In the genomic region with DNA sequence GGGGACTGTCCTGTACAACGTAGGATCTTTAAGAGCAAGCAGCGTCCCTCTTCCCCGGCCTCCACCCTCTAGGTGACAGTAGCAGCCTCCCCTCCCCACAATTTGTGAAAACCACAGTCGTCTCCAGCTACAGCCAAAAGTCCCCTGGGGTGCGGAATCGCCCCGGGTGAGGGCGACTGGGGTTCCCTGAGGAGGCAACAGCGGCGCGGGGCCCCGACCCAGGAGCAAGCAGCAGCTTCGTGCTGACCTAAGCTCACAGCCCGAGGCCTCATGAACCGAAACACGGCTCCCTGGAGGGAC, we compare ENCODE assay signal across 8 cellular contexts. TPM values are rescaled to one million over a fixed set of nuclear protein-coding genes. Genes with fewer than 3 reads are reported as not detected.
DNase-seq lines count a peak whose midpoint lies in the region; ATAC-seq and TF ChIP-seq lines count a peak whose summit lies in the region.

No MANE protein-coding gene starts in this region.

- TF ChIP-seq POLR2A in heart left ventricle (IDR thresholded peaks at IDR 0.05) = no peak

- H3K4me1 Mint-ChIP-seq in activated naive CD8-positive, alpha-beta T cell treated with anti-CD3 and anti-CD28 coated beads, Interleukin-2, amount 50 U/mL, for 24 hours = peaks cover 16% of the 10 kb centered on the region

- H3K27me3 Mint-ChIP-seq in activated naive CD8-positive, alpha-beta T cell treated with anti-CD3 and anti-CD28 coated beads, Interleukin-2, amount 50 U/mL, for 24 hours = no peaks in the 10 kb centered on the region

- TF ChIP-seq CTCF in heart left ventricle (IDR thresholded peaks at IDR 0.05) (no peak), kidney epithelial cell (IDR thresholded peaks at IDR 0.05; ENCODE audit: insufficient read depth, low read length, poor library complexity, severe bottlenecking) (no peak), tibial artery (IDR thresholded peaks at IDR 0.05) (no peak)

- peak overlapping the region; percentile 74 to 98 (median 90) for H3K4me3 ChIP-seq in heart left ventricle
- H3K4me3 ChIP-seq in kidney epithelial cell (ENCODE audit: low read depth, low read length) = peak overlapping the region; percentile 84
- H3K4me3 ChIP-seq in tibial artery = peak overlapping the region; percentile 61 to 90

- ATAC-seq in heart left ventricle = peak in 2 of 4 donors; percentile 1 to 4
- no peak for ATAC-seq in left ventricle myocardium superior
- peak; percentile 13 for ATAC-seq in HG03342 (IDR thresholded peaks at IDR 0.05; ENCODE audit: unreplicated experiment)
- peak; percentile 4 for ATAC-seq in activated naive CD8-positive, alpha-beta T cell treated with anti-CD3 and anti-CD28 coated beads, Interleukin-2, amount 50 U/mL, for 24 hours

- H3K27ac Mint-ChIP-seq in activated naive CD8-positive, alpha-beta T cell treated with anti-CD3 and anti-CD28 coated beads, Interleukin-2, amount 50 U/mL, for 24 hours = peak overlapping the region; percentile 74

- H3K27me3 ChIP-seq in heart left ventricle (no peaks in the 10 kb centered on the region), kidney epithelial cell (ENCODE audit: control insufficient read depth, insufficient read depth, low read length) (no peaks in the 10 kb centered on the region), tibial artery (no peaks in the 10 kb centered on the region)

- H3K36me3 ChIP-seq in heart left ventricle (peaks cover 0 to 37% (median 17%) of the 10 kb centered on the region in 9 donors), kidney epithelial cell (ENCODE audit: control insufficient read depth, insufficient read depth, low read length) (peaks cover 1% of the 10 kb centered on the region), tibial artery (peaks cover 4 to 38% (median 35%) of the 10 kb centered on the region in 3 donors)

- 0 to 1% (median 0%) methylated on average over 14 to 16 of the region's 16 CpGs for WGBS in heart left ventricle, 4 donors

- H3K27ac ChIP-seq in heart left ventricle = peak overlapping the region; percentile 31 to 98 (median 94)
- peak overlapping the region; percentile 86 to 96 for H3K27ac ChIP-seq in tibial artery

- intact Hi-C loops in heart left ventricle (cut with DNase I) = loop anchor here in 1 of 10 donors (10.0 kb wide), 1 partner anchor 1767 kb away; the partner anchor contains the start of gene ZNF557
- intact Hi-C loops in left ventricle myocardium superior (cut with micrococcal nuclease) = no loop called here
- intact Hi-C loops in tibial artery (cut with DNase I; ENCODE audit: low total_unique reads) = no loop called here

- H3K9me3 ChIP-seq in heart left ventricle (peaks cover 0 to 6% (median 0%) of the 10 kb centered on the region in 12 donors), tibial artery (no peaks in the 10 kb centered on the region)

- H3K4me3 Mint-ChIP-seq in activated naive CD8-positive, alpha-beta T cell treated with anti-CD3 and anti-CD28 coated beads, Interleukin-2, amount 50 U/mL, for 24 hours = peak overlapping the region; percentile 82

- DNase-seq in heart left ventricle = no peak
- no peak for DNase-seq in left ventricle myocardium superior
- no peak for DNase-seq in activated naive CD8-positive, alpha-beta T cell treated with anti-CD3 and anti-CD28 coated beads, Interleukin-2, amount 50 U/mL, for 24 hours
- DNase-seq in kidney epithelial cell (ENCODE audit: low read depth) = no peak
- no peak for DNase-seq in tibial artery
- DNase-seq in NCI-H2196 (lab: John Stamatoyannopoulos, UW; ENCODE audit: unreplicated experiment) = no peak
- no peak for DNase-seq in NCI-H526 treated with DMSO at 0.1 percent for 48 hours (lab: John Stamatoyannopoulos, UW)

- H3K4me1 ChIP-seq in heart left ventricle = peaks cover 0 to 12% (median 9%) of the 10 kb centered on the region in 12 donors
- H3K4me1 ChIP-seq in tibial artery = peaks cover 0 to 11% (median 7%) of the 10 kb centered on the region in 4 donors

- no peaks in the 10 kb centered on the region for H3K9me3 Mint-ChIP-seq in activated naive CD8-positive, alpha-beta T cell treated with anti-CD3 and anti-CD28 coated beads, Interleukin-2, amount 50 U/mL, for 24 hours

- H3K36me3 Mint-ChIP-seq in activated naive CD8-positive, alpha-beta T cell treated with anti-CD3 and anti-CD28 coated beads, Interleukin-2, amount 50 U/mL, for 24 hours (ENCODE audit: low read depth) = peaks cover 12% of the 10 kb centered on the region

RNA-seq across cellular contexts. Expression of gene ZNF558, which starts 0.3 kb away (rescaled TPM):
- total RNA-seq in heart left ventricle (10 to 100 TPM in 6 of 9 donors, 1 to 10 TPM in 3; 7.2 to 16.2 (median 11.2) TPM), left ventricle myocardium superior (10.8 TPM), kidney epithelial cell (26.4 and 30.3 TPM in 2 replicates)
- polyA plus RNA-seq in heart left ventricle = 10 to 100 TPM in 1 of 2 donors, 1 to 10 TPM in 1; 5.0 to 12.5 TPM

RNA-seq across cellular contexts. Expression of gene MBD3L1, which starts 0.4 kb away (rescaled TPM):
- total RNA-seq in heart left ventricle = not detected
- polyA plus RNA-seq in heart left ventricle = not detected
- not detected for total RNA-seq in left ventricle myocardium superior
- not detected in 2 replicates for total RNA-seq in kidney epithelial cell
